ENCODE assay signal across 6 cellular contexts in genomic region chr11:81129618-81130017, GRCh38.
"Had no signal": no experiment of that assay in that cellular context is flagged by ENCODE, and none has a peak within 500 bp of the region (broad histone marks: within the 10 kb centered on the region; RNA-seq: fewer than 3 reads in every experiment).

No MANE protein-coding gene starts in this region.

- H3K27ac ChIP-seq: HL-60 had no signal

- ATAC-seq: HepG2, K562 had no signal

- DNase-seq: IMR-90, KBM-7 had no signal

- FAIRE-seq: HepG2, HTR-8/SVneo, K562 had no signal

- H3K4me3 ChIP-seq: K562 had no signal
